17 cellular contexts compared by ENCODE assay signal in the genomic region with DNA sequence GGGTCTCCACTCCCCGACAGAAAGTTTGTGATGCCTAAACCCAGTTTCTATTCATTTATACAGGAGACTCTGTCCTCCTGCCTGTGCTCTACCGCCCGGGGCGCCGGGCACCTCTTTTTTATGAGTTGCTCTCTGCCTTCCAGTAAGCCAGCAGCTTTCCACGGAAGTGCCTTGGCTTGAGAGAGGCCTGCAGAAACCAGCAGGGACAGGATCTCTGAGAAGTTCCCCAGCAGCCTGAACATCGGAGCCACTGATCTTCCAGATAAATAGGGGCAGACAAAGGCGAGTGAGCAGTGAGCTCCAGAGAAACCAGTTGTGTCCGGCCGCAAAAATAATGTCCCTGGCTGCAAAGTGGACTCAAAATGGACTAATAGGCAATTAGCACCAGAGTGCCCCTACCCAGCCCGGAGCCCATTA.
DNase-seq lines count a peak whose midpoint lies in the region; ATAC-seq and TF ChIP-seq lines count a peak whose summit lies in the region.
"Had no signal": no experiment of that assay in that cellular context is flagged by ENCODE, and none has a peak within 500 bp of the region (broad histone marks: within the 10 kb centered on the region; RNA-seq: fewer than 3 reads in every experiment).

No MANE protein-coding gene starts in this region.

- H3F3A ChIP-seq in SK-N-SH (replicated peaks; ENCODE audit: insufficient read depth) = no peaks in the 10 kb centered on the region

- ATAC-seq in SK-N-SH treated with all-trans-retinoic acid at 6 μM for 48 hours = no peak

- no peak for TF ChIP-seq RAD21 in SK-N-SH (IDR thresholded peaks at IDR 0.05; ENCODE audit: low read length)

- H2AK5ac ChIP-seq in neuronal stem cell (ENCODE audit: low read depth, low read length) = no peak overlapping the region

- no peak overlapping the region for H3K9ac ChIP-seq in SK-N-SH
- H3K9ac ChIP-seq in neuronal stem cell (ENCODE audit: low read depth, low read length, poor library complexity) = no peak overlapping the region
- H3K9ac ChIP-seq: BLaER1 treated with 17β-estradiol and CSF1 and Interleukin-3, amounts not matched to agents 10 nM and 100 nM had no signal

- H3K27me3 ChIP-seq in SK-N-SH (ENCODE audit: insufficient read depth) (peaks cover 16% of the 10 kb centered on the region; the same call in 1 of the 2 replicates), neuronal stem cell (ENCODE audit: control insufficient read depth in 3 of 3, insufficient read depth in 3 of 3, low read depth in 1 of 3, low read length in 3 of 3) (peaks cover 0 to 13% (median 2%) of the 10 kb centered on the region in 3 experiments), thyroid gland (no peaks in the 10 kb centered on the region)
- H3K27me3 ChIP-seq: BLaER1 treated with 17β-estradiol and CSF1 and Interleukin-3, amounts not matched to agents 10 nM and 100 nM; MG63; Peyer's patch had no signal

- no peak overlapping the region for H2BK120ac ChIP-seq in neuronal stem cell (ENCODE audit: low read depth, low read length)

- intact Hi-C loops in thyroid gland (cut with DNase I) = no loop called here

- peak overlapping the region in 1 of 2 experiments; percentile 78; a peak in 2 of 4 replicates for H3K27ac ChIP-seq in SK-N-SH (ENCODE audit: low read depth in 2 of 2, low read length in 1 of 2)
- no peak overlapping the region for H3K27ac ChIP-seq in neuronal stem cell (replicated peaks; ENCODE audit: low read length)
- peak overlapping the region; percentile 6 to 80 (median 54) for H3K27ac ChIP-seq in thyroid gland
- H3K27ac ChIP-seq: BLaER1 treated with 17β-estradiol and CSF1 and Interleukin-3, amounts not matched to agents 10 nM and 100 nM; Peyer's patch had no signal

- H3K23ac ChIP-seq in neuronal stem cell (ENCODE audit: low read depth, low read length, poor library complexity) = no peak overlapping the region

- no peaks in the 10 kb centered on the region for H3K36me3 ChIP-seq in SK-N-SH (replicated peaks in 1 of 2; ENCODE audit: control insufficient read depth in 1 of 2, insufficient read depth in 2 of 2, low read length in 1 of 2)
- H3K36me3 ChIP-seq in neuronal stem cell (replicated peaks in 1 of 2; ENCODE audit: control insufficient read depth in 2 of 2, insufficient read depth in 2 of 2, low read length in 2 of 2) = no peaks in the 10 kb centered on the region
- no peaks in the 10 kb centered on the region for H3K36me3 ChIP-seq in thyroid gland
- H3K36me3 ChIP-seq: BLaER1 treated with 17β-estradiol and CSF1 and Interleukin-3, amounts not matched to agents 10 nM and 100 nM; MG63; Peyer's patch had no signal

- H2BK15ac ChIP-seq in neuronal stem cell (ENCODE audit: low read length) = no peak overlapping the region

- no peak overlapping the region for H3K18ac ChIP-seq in neuronal stem cell (ENCODE audit: low read length)

- DNase-seq in SK-N-SH (peak; percentile 73), islet precursor cell (peak; percentile 86), neuronal stem cell (ENCODE audit: low spot score) (no peak), thyroid gland (peak; percentile 49 to 63), GM03348 (ENCODE audit: low spot score) (no peak), NCI-H82 (lab: John Stamatoyannopoulos, UW) (no peak), HT-29 (ENCODE audit: low spot score) (no peak)
- DNase-seq: 8988T, DMS 273 treated with DMSO at 0.1 percent for 48 hours, MG63, NCI-H1092 treated with DMSO at 0.1 percent for 48 hours, NCI-H1694, NCI-H2171, NCI-H774, Peyer's patch had no signal

- H3K14ac ChIP-seq in neuronal stem cell (ENCODE audit: low read length) = no peak overlapping the region

- TF ChIP-seq EP300 in SK-N-SH (IDR thresholded peaks at IDR 0.05; ENCODE audit: borderline replicate concordance in 1 of 2, low read depth in 1 of 2, low read length in 1 of 2) = no peak

- no peak overlapping the region for H3K4ac ChIP-seq in neuronal stem cell (ENCODE audit: low read length)

- no peak overlapping the region for H4K8ac ChIP-seq in neuronal stem cell (ENCODE audit: low read depth, low read length)

- no peak overlapping the region for H4K91ac ChIP-seq in neuronal stem cell (ENCODE audit: low read depth, low read length, poor library complexity)

- CTCF ChIA-PET in SK-N-SH (lab: Yijun Ruan, JAX) = interaction anchor here (1.0 to 1.9 kb wide), 4 partner anchors 11 to 192 kb away, joined by 4 to 14 read pairs (median 7); partner anchors contain the start of gene RASD1

- H3K4me1 ChIP-seq in SK-N-SH (ENCODE audit: control insufficient read depth in 1 of 2, insufficient read depth in 2 of 2, low read depth in 1 of 2, low read length in 1 of 2) (peaks cover 0 to 18% of the 10 kb centered on the region in 2 experiments; a peak in 1 of 4 replicates), neuronal stem cell (ENCODE audit: control insufficient read depth in 2 of 2, insufficient read depth in 1 of 2, low read depth in 1 of 2, low read length in 2 of 2) (peaks cover 2 to 19% of the 10 kb centered on the region in 2 donors), thyroid gland (peaks cover 12 to 50% of the 10 kb centered on the region in 2 donors)
- H3K4me1 ChIP-seq: Peyer's patch had no signal

- no peak for TF ChIP-seq POLR2A in thyroid gland (IDR thresholded peaks at IDR 0.05)

- no peaks in the 10 kb centered on the region for H3K9me2 ChIP-seq in SK-N-SH

- no peaks in the 10 kb centered on the region for H3K9me3 ChIP-seq in SK-N-SH
- H3K9me3 ChIP-seq in neuronal stem cell (replicated peaks in 1 of 2; ENCODE audit: control insufficient read depth in 2 of 2, insufficient read depth in 1 of 2, low read depth in 1 of 2, low read length in 2 of 2) = no peaks in the 10 kb centered on the region
- no peaks in the 10 kb centered on the region for H3K9me3 ChIP-seq in thyroid gland
- H3K9me3 ChIP-seq: BLaER1 treated with 17β-estradiol and CSF1 and Interleukin-3, amounts not matched to agents 10 nM and 100 nM; MG63; Peyer's patch had no signal

- H3K4me2 ChIP-seq in SK-N-SH = no peak overlapping the region
- H3K4me2 ChIP-seq in neuronal stem cell (ENCODE audit: insufficient read depth, low read length, poor library complexity, severe bottlenecking) = no peak overlapping the region
- H3K4me2 ChIP-seq: BLaER1 treated with 17β-estradiol and CSF1 and Interleukin-3, amounts not matched to agents 10 nM and 100 nM had no signal

- TF ChIP-seq CTCF in SK-N-SH (IDR thresholded peaks at IDR 0.05) (no peak), thyroid gland (IDR thresholded peaks at IDR 0.05) (no peak)

- H2AFZ ChIP-seq in SK-N-SH (ENCODE audit: low read depth) (no peak overlapping the region), neuronal stem cell (ENCODE audit: low read length) (peak overlapping the region; percentile 83)

- 45% methylated on average over 11 of the region's 11 CpGs for WGBS in SK-N-SH (ENCODE audit: low lambda C conversion rate)
- WGBS in neuronal stem cell (ENCODE audit: extremely low coverage in 2 of 2, insufficient read length in 2 of 2, insufficient replicate concordance in 1 of 2), 2 donors = no CpG with 5 or more reads among the region's 11 CpGs
- 66% methylated on average over 11 of the region's 11 CpGs for WGBS in thyroid gland, 2 donors

- H4K20me1 ChIP-seq in SK-N-SH (ENCODE audit: insufficient read depth) = no peaks in the 10 kb centered on the region
- H4K20me1 ChIP-seq: BLaER1 treated with 17β-estradiol and CSF1 and Interleukin-3, amounts not matched to agents 10 nM and 100 nM had no signal

- POLR2A ChIA-PET in SK-N-SH (lab: Yijun Ruan, JAX) = interaction anchor here (1.2 kb wide), 1 partner anchor 9 kb away, joined by 3 read pairs; no protein-coding TSS in a partner anchor

- no peaks in the 10 kb centered on the region for H3K79me1 ChIP-seq in neuronal stem cell (ENCODE audit: low read depth, low read length)

- no peak overlapping the region for H3K4me3 ChIP-seq in SK-N-SH (ENCODE audit: low read depth in 2 of 2, low read length in 1 of 2)
- H3K4me3 ChIP-seq in neuronal stem cell (ENCODE audit: low read length in 2 of 2) = no peak overlapping the region
- no peak overlapping the region for H3K4me3 ChIP-seq in thyroid gland (replicated peaks in 1 of 3)
- H3K4me3 ChIP-seq: BLaER1 treated with 17β-estradiol and CSF1 and Interleukin-3, amounts not matched to agents 10 nM and 100 nM; MG63; Peyer's patch had no signal

- no peaks in the 10 kb centered on the region for H3K79me2 ChIP-seq in SK-N-SH (ENCODE audit: insufficient read depth)

- H2BK5ac ChIP-seq in neuronal stem cell (ENCODE audit: low read length) = no peak overlapping the region

- H2BK12ac ChIP-seq in neuronal stem cell (ENCODE audit: low read length) = no peak overlapping the region

TF ChIP-seq in SK-N-SH, 30 proteins besides CTCF, POLR2A, EP300 and RAD21 (continues in another document):
- TF ChIP-seq, protein P1, sequence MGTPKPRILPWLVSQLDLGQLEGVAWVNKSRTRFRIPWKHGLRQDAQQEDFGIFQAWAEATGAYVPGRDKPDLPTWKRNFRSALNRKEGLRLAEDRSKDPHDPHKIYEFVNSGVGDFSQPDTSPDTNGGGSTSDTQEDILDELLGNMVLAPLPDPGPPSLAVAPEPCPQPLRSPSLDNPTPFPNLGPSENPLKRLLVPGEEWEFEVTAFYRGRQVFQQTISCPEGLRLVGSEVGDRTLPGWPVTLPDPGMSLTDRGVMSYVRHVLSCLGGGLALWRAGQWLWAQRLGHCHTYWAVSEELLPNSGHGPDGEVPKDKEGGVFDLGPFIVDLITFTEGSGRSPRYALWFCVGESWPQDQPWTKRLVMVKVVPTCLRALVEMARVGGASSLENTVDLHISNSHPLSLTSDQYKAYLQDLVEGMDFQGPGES (IDR thresholded peaks at IDR 0.05; ENCODE audit: low read depth, low read length) = no peak
- TF ChIP-seq GATA2 (CRISPR knock-in tag; IDR thresholded peaks at IDR 0.05) = peak; percentile 65

TF ChIP-seq in SK-N-SH treated with all-trans-retinoic acid at 6 μM for 48 hours, 23 proteins besides CTCF, POLR2A, EP300 and RAD21 (continues in another document):
- TF ChIP-seq, protein P2, sequence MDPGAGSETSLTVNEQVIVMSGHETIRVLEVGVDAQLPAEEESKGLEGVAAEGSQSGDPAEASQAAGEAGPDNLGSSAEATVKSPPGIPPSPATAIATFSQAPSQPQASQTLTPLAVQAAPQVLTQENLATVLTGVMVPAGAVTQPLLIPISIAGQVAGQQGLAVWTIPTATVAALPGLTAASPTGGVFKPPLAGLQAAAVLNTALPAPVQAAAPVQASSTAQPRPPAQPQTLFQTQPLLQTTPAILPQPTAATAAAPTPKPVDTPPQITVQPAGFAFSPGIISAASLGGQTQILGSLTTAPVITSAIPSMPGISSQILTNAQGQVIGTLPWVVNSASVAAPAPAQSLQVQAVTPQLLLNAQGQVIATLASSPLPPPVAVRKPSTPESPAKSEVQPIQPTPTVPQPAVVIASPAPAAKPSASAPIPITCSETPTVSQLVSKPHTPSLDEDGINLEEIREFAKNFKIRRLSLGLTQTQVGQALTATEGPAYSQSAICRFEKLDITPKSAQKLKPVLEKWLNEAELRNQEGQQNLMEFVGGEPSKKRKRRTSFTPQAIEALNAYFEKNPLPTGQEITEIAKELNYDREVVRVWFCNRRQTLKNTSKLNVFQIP (CRISPR knock-in tag; IDR thresholded peaks at IDR 0.05; ENCODE audit: borderline replicate concordance, low read depth) = no peak
- TF ChIP-seq ZNF565 (CRISPR knock-in tag; conservative IDR thresholded peaks at IDR 0.05; ENCODE audit: low read depth) = no peak
- TF ChIP-seq ZNF70 (CRISPR knock-in tag; IDR thresholded peaks at IDR 0.05) = no peak
- TF ChIP-seq ISL1 (CRISPR knock-in tag; IDR thresholded peaks at IDR 0.05) = no peak

Comparison
In these comparisons a context has a peak if more than half of its experiments do, and no peak if none do; other contexts are left out.
1. DNase-seq: peak in SK-N-SH (single experiment), islet precursor cell (single experiment) and thyroid gland (2 of 2); none in neuronal stem cell (single experiment), GM03348 (single experiment), NCI-H82 (single experiment) and HT-29 (single experiment).